Comparison of ENCODE assay signal across 1 cellular context in genomic region chr3:98732239-98733054, GRCh38.
TF ChIP-seq lines count a peak whose summit lies in the region.

No MANE protein-coding gene starts in this region.

TF ChIP-seq in GM12878, 131 proteins besides CTCF, POLR2A, EP300 and RAD21 (continued from another document and continues in another):
- TF ChIP-seq E2F8 (IDR thresholded peaks at IDR 0.05; ENCODE audit: low read depth, partially characterized antibody) (no peak), PRDM15 (CRISPR knock-in tag; IDR thresholded peaks at IDR 0.05) (no peak), JUND (IDR thresholded peaks at IDR 0.05; ENCODE audit: low read depth, low read length) (no peak), REST (IDR thresholded peaks at IDR 0.05; ENCODE audit: low read depth, low read length) (no peak), PML (IDR thresholded peaks at IDR 0.05; ENCODE audit: low read length) (peak; percentile 25; the same call in 1 of the 2 replicates), DPF2 (IDR thresholded peaks at IDR 0.05) (0 out of 2 replicates have a peak, but pooled peaks have one; percentile 35), JUNB (IDR thresholded peaks at IDR 0.05) (no peak), ETV6 (conservative IDR thresholded peaks at IDR 0.05 in 1 of 2, IDR thresholded peaks at IDR 0.05 in 1 of 2; ENCODE audit: borderline replicate concordance in 1 of 2, low read depth in 1 of 2) (no peak; a peak in 1 of 4 replicates), ESRRA (IDR thresholded peaks at IDR 0.05; ENCODE audit: low read length) (no peak), CREB1 (IDR thresholded peaks at IDR 0.05; ENCODE audit: low read depth) (no peak), RCOR1 (conservative IDR thresholded peaks at IDR 0.05; ENCODE audit: low read depth, low read length) (no peak), ZBTB40 (IDR thresholded peaks at IDR 0.05; ENCODE audit: borderline replicate concordance) (no peak; the same call in 1 of the 2 replicates), ZBTB4 (CRISPR knock-in tag; IDR thresholded peaks at IDR 0.05) (no peak), ZNF687 (IDR thresholded peaks at IDR 0.05) (peak; percentile 58; the same call in 1 of the 2 replicates), SUZ12 (IDR thresholded peaks at IDR 0.05; ENCODE audit: unreplicated experiment) (no peak), ZNF592 (IDR thresholded peaks at IDR 0.05) (no peak)
